In genomic region chr12:122067966-122068365, GRCh38 we compare ENCODE assay signal across 8 cellular contexts. TPM values are rescaled to one million over a fixed set of nuclear protein-coding genes. Genes with fewer than 3 reads are reported as not detected.
DNase-seq lines count a peak whose midpoint lies in the region; ATAC-seq and TF ChIP-seq lines count a peak whose summit lies in the region.

No MANE protein-coding gene starts in this region.

- CTCF ChIA-PET in Panc1 (lab: Charles Lee) (interaction anchor here (0.6 kb wide), 1 partner anchor 697 kb away, joined by 5 read pairs; no protein-coding TSS in a partner anchor), Calu3 (lab: Charles Lee) (no interaction called here)

- H3K9me3 ChIP-seq in Panc1 (ENCODE audit: control insufficient read depth, insufficient read depth, low read depth, low read length), result no peaks in the 10 kb centered on the region
- H3K9me3 ChIP-seq in esophagus squamous epithelium, result no peaks in the 10 kb centered on the region
- no peaks in the 10 kb centered on the region for H3K9me3 ChIP-seq in tibial artery
- no peaks in the 10 kb centered on the region for H3K9me3 ChIP-seq in suprapubic skin

- H3K27me3 ChIP-seq in Panc1 (ENCODE audit: control insufficient read depth, insufficient read depth, low read length) (no peaks in the 10 kb centered on the region), esophagus squamous epithelium (no peaks in the 10 kb centered on the region), tibial artery (no peaks in the 10 kb centered on the region), suprapubic skin (no peaks in the 10 kb centered on the region)

- H3K27ac Mint-ChIP-seq in Calu3 (ENCODE audit: unreplicated experiment), result no peak overlapping the region

- TF ChIP-seq CTCF in Panc1 (IDR thresholded peaks at IDR 0.05) (no peak), esophagus squamous epithelium (IDR thresholded peaks at IDR 0.05) (no peak), tibial artery (IDR thresholded peaks at IDR 0.05) (no peak), Calu3 (IDR thresholded peaks at IDR 0.05; ENCODE audit: unreplicated experiment) (no peak), suprapubic skin (IDR thresholded peaks at IDR 0.05) (no peak)

- peaks cover 19% of the 10 kb centered on the region for H3K4me1 Mint-ChIP-seq in Calu3 (ENCODE audit: low read depth, unreplicated experiment)

- WGBS in esophagus squamous epithelium, 2 donors, result 52 to 54% methylated on average over 9 to 13 of the region's 13 CpGs
- 50% methylated on average over 13 of the region's 13 CpGs for WGBS in suprapubic skin

- H3K27me3 Mint-ChIP-seq in Calu3 (ENCODE audit: unreplicated experiment), result no peaks in the 10 kb centered on the region

- peaks cover 11% of the 10 kb centered on the region for H3K36me3 Mint-ChIP-seq in Calu3 (ENCODE audit: insufficient read depth, unreplicated experiment)

- intact Hi-C loops in Panc1 (cut with micrococcal nuclease; ENCODE audit: unreplicated experiment) (no loop called here), esophagus squamous epithelium (cut with DNase I) (no loop called here), tibial artery (cut with DNase I; ENCODE audit: low total_unique reads) (no loop called here), Calu3 (cut with micrococcal nuclease; ENCODE audit: unreplicated experiment) (no loop called here)

- in situ Hi-C loops in Panc1 (cut with HindIII; ENCODE audit: low pct_unique_long_range_greater_than_20kb, low sequenced_read_pairs), result no loop called here

- no peak for TF ChIP-seq EP300 in suprapubic skin (IDR thresholded peaks at IDR 0.05)

- H3K4me3 ChIP-seq in Panc1 (ENCODE audit: low read depth in 2 of 2, low read length in 2 of 2), result no peak overlapping the region
- no peak overlapping the region for H3K4me3 ChIP-seq in esophagus squamous epithelium
- H3K4me3 ChIP-seq in tibial artery, result no peak overlapping the region
- no peak overlapping the region for H3K4me3 ChIP-seq in suprapubic skin

- peak in 1 of 4 donors; percentile 9 for TF ChIP-seq POLR2A in esophagus squamous epithelium (IDR thresholded peaks at IDR 0.05)
- no peak for TF ChIP-seq POLR2A in suprapubic skin (IDR thresholded peaks at IDR 0.05)

- H3K4me3 Mint-ChIP-seq in Calu3 (ENCODE audit: low read depth, unreplicated experiment), result no peak overlapping the region

- H3K4me1 ChIP-seq in Panc1 (ENCODE audit: control insufficient read depth, insufficient read depth, low read length), result peaks cover 47% of the 10 kb centered on the region
- H3K4me1 ChIP-seq in esophagus squamous epithelium, result peaks cover 18 to 64% (median 35%) of the 10 kb centered on the region in 3 donors
- peaks cover 13 to 57% (median 48%) of the 10 kb centered on the region in 4 donors for H3K4me1 ChIP-seq in tibial artery
- H3K4me1 ChIP-seq in suprapubic skin, result peaks cover 42% of the 10 kb centered on the region

- no peaks in the 10 kb centered on the region for H3K36me3 ChIP-seq in Panc1 (ENCODE audit: control insufficient read depth, insufficient read depth, low read length)
- no peaks in the 10 kb centered on the region for H3K36me3 ChIP-seq in esophagus squamous epithelium
- no peaks in the 10 kb centered on the region for H3K36me3 ChIP-seq in tibial artery
- H3K36me3 ChIP-seq in suprapubic skin, result no peaks in the 10 kb centered on the region

- H3K27ac ChIP-seq in Panc1 (ENCODE audit: low read length) (peak overlapping the region; percentile 10), esophagus squamous epithelium (peak overlapping the region in 3 of 4 donors; percentile 7 to 52 (median 31)), tibial artery (peak overlapping the region; percentile 31 to 33), suprapubic skin (no peak overlapping the region)

- POLR2A ChIA-PET in Panc1 (lab: Charles Lee), result no interaction called here

- ATAC-seq in GM18858 (IDR thresholded peaks at IDR 0.05; ENCODE audit: unreplicated experiment), result peak; percentile 67
- peak; percentile 81 for ATAC-seq in HG02610 (IDR thresholded peaks at IDR 0.05; ENCODE audit: unreplicated experiment)
- no peak for ATAC-seq in Panc1

- no peaks in the 10 kb centered on the region for H3K9me3 Mint-ChIP-seq in Calu3 (ENCODE audit: low read depth, unreplicated experiment)

- BruUV-seq in Panc1 (replicated peaks; lab: Mats Ljungman, UMichigan) (no TSS peak), Calu3 (replicated peaks; lab: Mats Ljungman, UMichigan) (no TSS peak)

- DNase-seq in Panc1 (ENCODE audit: low read depth, low spot score), result no peak
- DNase-seq in esophagus squamous epithelium (lab: John Stamatoyannopoulos, UW), result no peak
- peak in 1 of 2 donors; percentile 82 for DNase-seq in tibial artery
- no peak for DNase-seq in 8988T
- no peak for DNase-seq in Calu3
- no peak for DNase-seq in suprapubic skin (ENCODE audit: low spot score in 2 of 2)

RNA-seq across cellular contexts. Expression of gene MLXIP, which starts 10.6 kb away (rescaled TPM):
- 124 TPM for total RNA-seq in Panc1 (2021; ENCODE audit: unreplicated experiment)
- 115 TPM for polyA plus RNA-seq in Panc1 (2012; ENCODE audit: insufficient read length)
- total RNA-seq in esophagus squamous epithelium, result 10 to 100 TPM in 3 of 4 donors, 1 to 10 TPM in 1; 9.6 to 20.0 (median 11.4) TPM
- total RNA-seq in Calu3 (2022), result 55.3 and 58.7 TPM in 2 replicates
- total RNA-seq in suprapubic skin, result 10 to 100 TPM; 25.2 to 91.4 (median 35.4) TPM

RNA-seq across cellular contexts. Expression of gene BCL7A, which starts 46.3 kb away (rescaled TPM):
- total RNA-seq in Panc1 (2021; ENCODE audit: unreplicated experiment) (14.5 TPM), esophagus squamous epithelium (1 to 10 TPM; 2.5 to 8.6 (median 5.1) TPM), Calu3 (2022) (21.0 and 25.5 TPM in 2 replicates), suprapubic skin (10 to 100 TPM; 15.9 to 30.9 (median 22.7) TPM)
- polyA plus RNA-seq in Panc1 (2012; ENCODE audit: insufficient read length), result 15.1 TPM
